8 cellular contexts compared by ENCODE assay signal in the genomic region with DNA sequence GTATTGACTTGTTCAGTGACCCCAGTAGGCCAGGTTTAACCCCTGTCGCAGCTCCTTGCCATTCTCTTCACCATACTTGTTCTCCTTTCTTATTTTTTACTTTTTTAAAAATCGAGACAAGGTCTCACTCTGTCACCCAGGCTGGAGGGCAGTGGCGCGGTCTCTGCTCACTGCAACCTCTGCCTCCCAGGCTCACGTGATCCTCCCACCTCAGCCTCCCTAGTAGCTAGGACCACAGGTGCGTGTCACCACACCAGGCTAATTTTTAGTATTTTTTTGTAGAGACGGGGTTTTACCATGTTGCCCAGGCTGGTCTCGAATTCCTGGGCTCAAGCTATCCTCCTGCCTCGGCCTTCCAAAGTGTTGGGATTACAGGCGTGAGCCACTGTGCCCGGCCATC. TPM values are rescaled to one million over a fixed set of nuclear protein-coding genes. Genes with fewer than 3 reads are reported as not detected.
DNase-seq lines count a peak whose midpoint lies in the region; ATAC-seq and TF ChIP-seq lines count a peak whose summit lies in the region.
"Not testable (repeated sequence)": the region's sequence is repeated elsewhere in the genome, so short reads cannot be mapped to it uniquely, and the experiment has no call there.

No MANE protein-coding gene starts in this region.

- not testable (repeated sequence) for H2BK5ac ChIP-seq in mesenchymal stem cell (ENCODE audit: low read depth, low read length, poor library complexity, severe bottlenecking)

- TF ChIP-seq CTCF in Calu3 (IDR thresholded peaks at IDR 0.05; ENCODE audit: unreplicated experiment); MM.1S (IDR thresholded peaks at IDR 0.05; ENCODE audit: low read length); mammary epithelial cell (conservative IDR thresholded peaks at IDR 0.05 in 1 of 2, IDR thresholded peaks at IDR 0.05 in 1 of 2; ENCODE audit: extremely low read depth in 1 of 2, insufficient read depth in 1 of 2, low read depth in 1 of 2, low read length in 2 of 2); foreskin fibroblast (IDR thresholded peaks at IDR 0.05; ENCODE audit: low read depth, low read length); prostate gland (IDR thresholded peaks at IDR 0.05); upper lobe of left lung (IDR thresholded peaks at IDR 0.05): not testable (repeated sequence)

- not testable (repeated sequence) for DNase-seq in Calu3; MM.1S; activated CD4-positive, alpha-beta memory T cell treated with anti-CD3 and anti-CD28 coated beads, Interleukin-2, amount 10 ng/mL, durations not matched to agents 7 days and 5 days; mammary epithelial cell; foreskin fibroblast; mesenchymal stem cell; prostate gland (ENCODE audit: low spot score); upper lobe of left lung

- H3K9me3 Mint-ChIP-seq in Calu3 (ENCODE audit: low read depth, unreplicated experiment); activated CD4-positive, alpha-beta memory T cell treated with anti-CD3 and anti-CD28 coated beads, Interleukin-2, amount 10 ng/mL, durations not matched to agents 7 days and 5 days: not testable (repeated sequence)

- H3K27ac Mint-ChIP-seq in Calu3 (ENCODE audit: unreplicated experiment) = peak overlapping the region; percentile 99
- peak overlapping the region; percentile 93 for H3K27ac Mint-ChIP-seq in activated CD4-positive, alpha-beta memory T cell treated with anti-CD3 and anti-CD28 coated beads, Interleukin-2, amount 10 ng/mL, durations not matched to agents 7 days and 5 days

- not testable (repeated sequence) for ATAC-seq in upper lobe of left lung (ENCODE audit: low FRiP score in 2 of 2)

- in situ Hi-C loops in mammary epithelial cell (cut with MboI; ENCODE audit: low sequenced_read_pairs in 2 of 2) = loop anchor here in 1 of 2 donors (10.0 kb wide), 1 partner anchor 305 kb away; no protein-coding TSS in a partner anchor

- H2BK120ac ChIP-seq in mesenchymal stem cell (ENCODE audit: low read depth, low read length) = not testable (repeated sequence)

- H3K4me3 ChIP-seq in MM.1S (ENCODE audit: low read length) (peak overlapping the region; percentile 80), mammary epithelial cell (replicated peaks in 1 of 3; ENCODE audit: insufficient read depth in 1 of 3, low read depth in 2 of 3, low read length in 3 of 3) (peak overlapping the region; percentile 57 to 79 (median 59)), foreskin fibroblast (ENCODE audit: low read depth in 1 of 2, low read length in 2 of 2) (peak overlapping the region; percentile 84 to 90), mesenchymal stem cell (ENCODE audit: insufficient read depth in 1 of 2, low read depth in 1 of 2, low read length in 2 of 2) (peak overlapping the region; percentile 36 to 95), prostate gland (peak overlapping the region; percentile 49 to 55), upper lobe of left lung (peak overlapping the region; percentile 28 to 68 (median 55))

- not testable (repeated sequence) for H3K27me3 ChIP-seq in MM.1S (replicated peaks; ENCODE audit: insufficient read depth, low read length); mammary epithelial cell (ENCODE audit: insufficient read depth, low read length); prostate gland (replicated peaks; ENCODE audit: insufficient read depth); upper lobe of left lung
- peaks cover 0 to 16% of the 10 kb centered on the region in 2 experiments for H3K27me3 ChIP-seq in mesenchymal stem cell (ENCODE audit: control insufficient read depth in 1 of 2, insufficient read depth in 1 of 2, low read length in 2 of 2)

- peaks cover 31% of the 10 kb centered on the region for H3K36me3 Mint-ChIP-seq in Calu3 (ENCODE audit: insufficient read depth, unreplicated experiment)
- H3K36me3 Mint-ChIP-seq in activated CD4-positive, alpha-beta memory T cell treated with anti-CD3 and anti-CD28 coated beads, Interleukin-2, amount 10 ng/mL, durations not matched to agents 7 days and 5 days (ENCODE audit: low read depth) = peaks cover 13% of the 10 kb centered on the region

- H3K79me2 ChIP-seq in MM.1S (ENCODE audit: low read length) (peaks cover 38% of the 10 kb centered on the region), mammary epithelial cell (ENCODE audit: insufficient read depth, low read length) (peaks cover 51% of the 10 kb centered on the region)

- not testable (repeated sequence) for H3K4ac ChIP-seq in mesenchymal stem cell (ENCODE audit: low read depth in 1 of 2, low read length in 2 of 2)

- H2BK12ac ChIP-seq in mesenchymal stem cell (ENCODE audit: low read length in 2 of 2) = not testable (repeated sequence)

- not testable (repeated sequence) for H2AK5ac ChIP-seq in mesenchymal stem cell (ENCODE audit: low read length, severe bottlenecking)

- H4K8ac ChIP-seq in mesenchymal stem cell (ENCODE audit: low read length) = not testable (repeated sequence)

- not testable (repeated sequence) for H2BK15ac ChIP-seq in mesenchymal stem cell (ENCODE audit: low read depth, poor library complexity, severe bottlenecking)

- POLR2A ChIA-PET in activated CD4-positive, alpha-beta memory T cell treated with anti-CD3 and anti-CD28 coated beads, Interleukin-2, amount 10 ng/mL, durations not matched to agents 7 days and 5 days (lab: Charles Lee) = interaction anchor here (1.5 to 1.6 kb wide), 2 partner anchors 187 to 292 kb away, joined by 3 to 4 read pairs; no protein-coding TSS in a partner anchor

- peak overlapping the region; percentile 88 for H3K4me3 Mint-ChIP-seq in Calu3 (ENCODE audit: low read depth, unreplicated experiment)
- H3K4me3 Mint-ChIP-seq in activated CD4-positive, alpha-beta memory T cell treated with anti-CD3 and anti-CD28 coated beads, Interleukin-2, amount 10 ng/mL, durations not matched to agents 7 days and 5 days = peak overlapping the region; percentile 89

- TF ChIP-seq POLR2A in prostate gland (IDR thresholded peaks at IDR 0.05); upper lobe of left lung (IDR thresholded peaks at IDR 0.05): not testable (repeated sequence)

- not testable (repeated sequence) for H3K4me1 ChIP-seq in MM.1S (ENCODE audit: low read length); mesenchymal stem cell (ENCODE audit: control insufficient read depth, insufficient read depth, low read depth, low read length); prostate gland (replicated peaks)
- H3K4me1 ChIP-seq in mammary epithelial cell (ENCODE audit: insufficient read depth, low read length) (peaks cover 13% of the 10 kb centered on the region), upper lobe of left lung (peaks cover 6 to 19% (median 11%) of the 10 kb centered on the region in 4 donors)

- WGBS in mammary epithelial cell (ENCODE audit: low coverage, missing lambda C conversion rate) = 66% methylated on average over 7 of the region's 11 CpGs
- WGBS in mesenchymal stem cell = 71% methylated on average over 9 of the region's 11 CpGs
- WGBS in prostate gland = 66% methylated on average over 11 of the region's 11 CpGs
- WGBS in upper lobe of left lung, 2 donors = 60 to 69% methylated on average over 7 to 11 of the region's 11 CpGs

- peak overlapping the region; percentile 95 for H3K9ac ChIP-seq in MM.1S (ENCODE audit: low read length)
- peak overlapping the region; percentile 84 for H3K9ac ChIP-seq in mammary epithelial cell (ENCODE audit: insufficient read depth, low read length)
- H3K9ac ChIP-seq in mesenchymal stem cell (ENCODE audit: low read length) = peak overlapping the region; percentile 99

- BruUV-seq in Calu3 (replicated peaks; lab: Mats Ljungman, UMichigan); mammary epithelial cell (replicated peaks; lab: Mats Ljungman, UMichigan): not testable (repeated sequence)

- TF ChIP-seq EP300 in upper lobe of left lung (IDR thresholded peaks at IDR 0.05) = not testable (repeated sequence)

- H3K36me3 ChIP-seq in MM.1S (replicated peaks; ENCODE audit: insufficient read depth, low read length); mammary epithelial cell (ENCODE audit: insufficient read depth, low read length); mesenchymal stem cell (ENCODE audit: control insufficient read depth in 1 of 2, insufficient read depth in 2 of 2, low read depth in 1 of 2, low read length in 2 of 2); prostate gland; upper lobe of left lung: not testable (repeated sequence)

- H3K79me1 ChIP-seq in mesenchymal stem cell (replicated peaks; ENCODE audit: low read length, poor library complexity, severe bottlenecking) = not testable (repeated sequence)

- intact Hi-C loops in Calu3 (cut with micrococcal nuclease; ENCODE audit: unreplicated experiment); prostate gland (cut with DNase I): not testable (repeated sequence)
- intact Hi-C loops in mammary epithelial cell (cut with micrococcal nuclease) = loop anchor here (2.0 kb wide), 1 partner anchor 303 kb away; no protein-coding TSS in a partner anchor

- H3K9me3 ChIP-seq in MM.1S (replicated peaks; ENCODE audit: insufficient read depth, low read length); mammary epithelial cell (replicated peaks; ENCODE audit: insufficient read depth, low read length); mesenchymal stem cell (ENCODE audit: control insufficient read depth, low read length); prostate gland; upper lobe of left lung: not testable (repeated sequence)

- not testable (repeated sequence) for H3K18ac ChIP-seq in mesenchymal stem cell (ENCODE audit: low read depth in 1 of 2, low read length in 2 of 2)

- H3K4me2 ChIP-seq in MM.1S (ENCODE audit: low read depth, low read length) (peak overlapping the region; percentile 36; the same call in 1 of the 2 replicates), mammary epithelial cell (ENCODE audit: insufficient read depth, low read depth, low read length) (peak overlapping the region; percentile 72), mesenchymal stem cell (ENCODE audit: low read length, poor library complexity, severe bottlenecking) (peak overlapping the region; percentile 66)

- not testable (repeated sequence) for H2AFZ ChIP-seq in MM.1S (ENCODE audit: low read length); mammary epithelial cell (ENCODE audit: low read depth, low read length); mesenchymal stem cell (ENCODE audit: low read depth, low read length)

- not testable (repeated sequence) for H4K20me1 ChIP-seq in MM.1S (ENCODE audit: insufficient read depth, low read length); mammary epithelial cell (ENCODE audit: insufficient read depth, low read length)

- H3K9me2 ChIP-seq in MM.1S (replicated peaks; ENCODE audit: insufficient read depth, low read length) = not testable (repeated sequence)

- not testable (repeated sequence) for H3F3A ChIP-seq in MM.1S (ENCODE audit: insufficient read depth, low read length)

- CTCF ChIA-PET in Calu3 (lab: Charles Lee) (interaction anchor here (0.6 kb wide), 1 partner anchor 1243 kb away, joined by 3 read pairs; no protein-coding TSS in a partner anchor), mammary epithelial cell (lab: Charles Lee; ENCODE audit: low non-redundant PET) (interaction anchor here (0.7 kb wide), 1 partner anchor 54 kb away, joined by 3 read pairs; no protein-coding TSS in a partner anchor)
- CTCF ChIA-PET in activated CD4-positive, alpha-beta memory T cell treated with anti-CD3 and anti-CD28 coated beads, Interleukin-2, amount 10 ng/mL, durations not matched to agents 7 days and 5 days (lab: Charles Lee) = interaction anchor here (1.0 kb wide), 1 partner anchor 12 kb away, joined by 4 read pairs; no protein-coding TSS in a partner anchor

- not testable (repeated sequence) for H4K91ac ChIP-seq in mesenchymal stem cell (ENCODE audit: low read length)

- not testable (repeated sequence) for H3K27ac ChIP-seq in MM.1S (ENCODE audit: low read length); mesenchymal stem cell (ENCODE audit: low read length, poor library complexity, severe bottlenecking)
- H3K27ac ChIP-seq in mammary epithelial cell (ENCODE audit: insufficient read depth, low read depth, low read length) (peak overlapping the region; percentile 86), prostate gland (peak overlapping the region; percentile 94 to 96), upper lobe of left lung (peak overlapping the region; percentile 94 to 98 (median 96))

- H3K23ac ChIP-seq in mesenchymal stem cell (ENCODE audit: low read length in 2 of 2) = not testable (repeated sequence)

- not testable (repeated sequence) for H3K27me3 Mint-ChIP-seq in Calu3 (ENCODE audit: unreplicated experiment); activated CD4-positive, alpha-beta memory T cell treated with anti-CD3 and anti-CD28 coated beads, Interleukin-2, amount 10 ng/mL, durations not matched to agents 7 days and 5 days

- dilution Hi-C loops in mammary epithelial cell (cut with HindIII; ENCODE audit: low sequenced_read_pairs) = not testable (repeated sequence)

- H3K4me1 Mint-ChIP-seq in Calu3 (ENCODE audit: low read depth, unreplicated experiment) = not testable (repeated sequence)
- peaks cover 35% of the 10 kb centered on the region for H3K4me1 Mint-ChIP-seq in activated CD4-positive, alpha-beta memory T cell treated with anti-CD3 and anti-CD28 coated beads, Interleukin-2, amount 10 ng/mL, durations not matched to agents 7 days and 5 days

- not testable (repeated sequence) for H3K14ac ChIP-seq in mesenchymal stem cell (ENCODE audit: low read length in 2 of 2)

RNA-seq across cellular contexts. Expression of a gene that starts 0.7 kb away (rescaled TPM):
- total RNA-seq in Calu3 (2022) = 68.6 and 74.3 TPM in 2 replicates
- 10 to 100 TPM; 20.7 to 24.5 TPM for total RNA-seq in activated CD4-positive, alpha-beta memory T cell treated with anti-CD3 and anti-CD28 coated beads, Interleukin-2, amount 10 ng/mL, durations not matched to agents 7 days and 5 days
- 10 to 100 TPM; 31.9 to 42.8 TPM for total RNA-seq in mammary epithelial cell
- polyA plus RNA-seq in mammary epithelial cell = 9.6 TPM
- polyA minus RNA-seq in mammary epithelial cell = 9.4 TPM
- 15.5 TPM for polyA plus RNA-seq in mesenchymal stem cell (2013, experiment 1 of 2)
- polyA plus RNA-seq in mesenchymal stem cell (2013, experiment 2 of 2) = 16.5 TPM
- 10 to 100 TPM; 28.6 to 41.8 TPM for total RNA-seq in prostate gland
- total RNA-seq in upper lobe of left lung = 10 to 100 TPM; 15.7 to 43.0 (median 32.6) TPM
